In genomic region chr7:13990984-13991790, GRCh38 we compare ENCODE assay signal across 8 cellular contexts. TPM values are rescaled to one million over a fixed set of nuclear protein-coding genes. Genes with fewer than 3 reads are reported as not detected.
DNase-seq lines count a peak whose midpoint lies in the region; ATAC-seq and TF ChIP-seq lines count a peak whose summit lies in the region.

No MANE protein-coding gene starts in this region.

- H3K9me2 ChIP-seq in SK-N-SH, result no peaks in the 10 kb centered on the region

- TF ChIP-seq POLR2A in NB4 (IDR thresholded peaks at IDR 0.05; ENCODE audit: extremely low read depth, insufficient read length) (no peak), heart left ventricle (IDR thresholded peaks at IDR 0.05) (peak in 1 of 2 donors; percentile 66), ovary (IDR thresholded peaks at IDR 0.05) (no peak), tibial nerve (IDR thresholded peaks at IDR 0.05) (peak; percentile 53 to 77)

- H4K20me1 ChIP-seq in SK-N-SH (ENCODE audit: insufficient read depth), result no peaks in the 10 kb centered on the region

- H3K27ac ChIP-seq in SK-N-SH (ENCODE audit: low read depth in 2 of 2, low read length in 1 of 2), result peak overlapping the region; percentile 91 to 96
- H3K27ac ChIP-seq in heart left ventricle, result peak overlapping the region; percentile 87 to 96 (median 93)
- peak overlapping the region in 1 of 2 donors; percentile 55 for H3K27ac ChIP-seq in ovary
- H3K27ac ChIP-seq in tibial nerve, result peak overlapping the region; percentile 70 to 96 (median 88)

- peaks cover 3 to 22% of the 10 kb centered on the region in 2 experiments; a peak in 2 of 4 replicates for H3K4me1 ChIP-seq in SK-N-SH (ENCODE audit: control insufficient read depth in 1 of 2, insufficient read depth in 2 of 2, low read depth in 1 of 2, low read length in 1 of 2)
- peaks cover 0 to 15% (median 4%) of the 10 kb centered on the region in 12 donors for H3K4me1 ChIP-seq in heart left ventricle
- no peaks in the 10 kb centered on the region for H3K4me1 ChIP-seq in ovary (ENCODE audit: insufficient read depth)
- peaks cover 0 to 19% (median 3%) of the 10 kb centered on the region in 4 donors for H3K4me1 ChIP-seq in tibial nerve

- peaks cover 34% of the 10 kb centered on the region for H3F3A ChIP-seq in SK-N-SH (replicated peaks; ENCODE audit: insufficient read depth)

- POLR2A ChIA-PET in SK-N-SH (lab: Yijun Ruan, JAX), result interaction anchor here (0.6 to 1.0 kb wide), 3 partner anchors 9 to 17 kb away, joined by 3 to 4 read pairs (median 3); no protein-coding TSS in a partner anchor

- intact Hi-C loops in heart left ventricle (cut with DNase I), result loop anchor here in 6 of 10 donors (1.0 to 10.0 kb wide), 7 partner anchors 81 to 466 kb away; no protein-coding TSS in a partner anchor
- intact Hi-C loops in ovary (cut with DNase I), result no loop called here

- H3K9me3 ChIP-seq in SK-N-SH (no peaks in the 10 kb centered on the region), heart left ventricle (no peaks in the 10 kb centered on the region), ovary (no peaks in the 10 kb centered on the region), tibial nerve (no peaks in the 10 kb centered on the region)

- 10% methylated on average over 37 of the region's 38 CpGs for WGBS in SK-N-SH (ENCODE audit: low lambda C conversion rate)
- 0 to 1% (median 0%) methylated on average over 36 to 38 of the region's 38 CpGs for WGBS in heart left ventricle, 4 donors
- 0 to 1% (median 0%) methylated on average over 38 of the region's 38 CpGs for WGBS in ovary, 3 donors
- 1% methylated on average over 38 of the region's 38 CpGs for WGBS in tibial nerve, 2 donors

- H3K27me3 ChIP-seq in SK-N-SH (ENCODE audit: insufficient read depth), result no peaks in the 10 kb centered on the region
- peaks cover 0 to 2% (median 0%) of the 10 kb centered on the region in 9 donors for H3K27me3 ChIP-seq in heart left ventricle
- no peaks in the 10 kb centered on the region for H3K27me3 ChIP-seq in ovary
- no peaks in the 10 kb centered on the region for H3K27me3 ChIP-seq in tibial nerve

- DNase-seq in Daoy (ENCODE audit: low read depth) (peak; percentile 99), HCEC 1CT (peak; percentile 99), NB4 (ENCODE audit: low read depth) (peak; percentile 6), SK-N-SH (peak; percentile 92), amniotic epithelial cell (ENCODE audit: low read depth) (peak; percentile 96), heart left ventricle (peak; percentile 94 to 98 (median 97)), ovary (peak; percentile 81 to 94 (median 86)), tibial nerve (ENCODE audit: low spot score in 2 of 2) (peak; percentile 98 to 99)

- CTCF ChIA-PET in SK-N-SH (lab: Yijun Ruan, JAX), result interaction anchor here (0.7 to 3.6 kb wide), 15 partner anchors 24 to 709 kb away, joined by 3 to 34 read pairs (median 5); no protein-coding TSS in a partner anchor

- H3K4me3 ChIP-seq in NB4 (ENCODE audit: low read depth, low read length), result no peak overlapping the region
- H3K4me3 ChIP-seq in SK-N-SH (ENCODE audit: low read depth in 2 of 2, low read length in 1 of 2), result peak overlapping the region; percentile 91 to 100
- peak overlapping the region; percentile 59 to 85 (median 71) for H3K4me3 ChIP-seq in heart left ventricle
- H3K4me3 ChIP-seq in ovary, result peak overlapping the region; percentile 67
- H3K4me3 ChIP-seq in tibial nerve, result peak overlapping the region; percentile 52 to 73 (median 63)

- TF ChIP-seq RAD21 in SK-N-SH (IDR thresholded peaks at IDR 0.05; ENCODE audit: low read length), result no peak

- H3K4me2 ChIP-seq in SK-N-SH, result peak overlapping the region; percentile 95

- peak; percentile 96 to 98 (median 97) for ATAC-seq in heart left ventricle

- peak overlapping the region; percentile 97 for H2AFZ ChIP-seq in SK-N-SH (ENCODE audit: low read depth)

- H3K9ac ChIP-seq in SK-N-SH, result peak overlapping the region; percentile 82

- no peaks in the 10 kb centered on the region for H3K79me2 ChIP-seq in SK-N-SH (ENCODE audit: insufficient read depth)

- TF ChIP-seq EP300 in SK-N-SH (IDR thresholded peaks at IDR 0.05; ENCODE audit: borderline replicate concordance in 1 of 2, low read depth in 1 of 2, low read length in 1 of 2) (peak in 1 of 2 experiments; percentile 36; a peak in 1 of 4 replicates), ovary (IDR thresholded peaks at IDR 0.05) (peak; percentile 32), tibial nerve (IDR thresholded peaks at IDR 0.05) (peak; percentile 17 to 78)

- H3K36me3 ChIP-seq in SK-N-SH (replicated peaks in 1 of 2; ENCODE audit: control insufficient read depth in 1 of 2, insufficient read depth in 2 of 2, low read length in 1 of 2), result peaks cover 3 to 4% of the 10 kb centered on the region in 2 experiments
- no peaks in the 10 kb centered on the region for H3K36me3 ChIP-seq in heart left ventricle
- H3K36me3 ChIP-seq in ovary, result no peaks in the 10 kb centered on the region
- H3K36me3 ChIP-seq in tibial nerve, result no peaks in the 10 kb centered on the region

- no peak for TF ChIP-seq CTCF in NB4 (IDR thresholded peaks at IDR 0.05; ENCODE audit: low read depth, low read length)
- TF ChIP-seq CTCF in SK-N-SH (IDR thresholded peaks at IDR 0.05), result no peak
- peak in 6 of 12 donors; percentile 7 to 37 (median 20) for TF ChIP-seq CTCF in heart left ventricle (IDR thresholded peaks at IDR 0.05)
- no peak for TF ChIP-seq CTCF in ovary (IDR thresholded peaks at IDR 0.05)
- peak; percentile 9 to 59 (median 33) for TF ChIP-seq CTCF in tibial nerve (IDR thresholded peaks at IDR 0.05)

TF ChIP-seq in SK-N-SH, 30 proteins besides CTCF, POLR2A, EP300 and RAD21 (continues in another document):
- no peak for TF ChIP-seq MEF2A (IDR thresholded peaks at IDR 0.05; ENCODE audit: borderline replicate concordance, low read depth)
- peak; percentile 79 for TF ChIP-seq POLR2AphosphoS5 (IDR thresholded peaks at IDR 0.05; ENCODE audit: low read depth, low read length)
- peak; percentile 11; the same call in 1 of the 2 replicates for TF ChIP-seq TEAD4 (IDR thresholded peaks at IDR 0.05; ENCODE audit: borderline replicate concordance, insufficient read depth)
- peak; percentile 47; the same call in 1 of the 2 replicates for TF ChIP-seq TCF12 (IDR thresholded peaks at IDR 0.05)
- peak; percentile 49; the same call in 1 of the 2 replicates for TF ChIP-seq IRF3 (IDR thresholded peaks at IDR 0.05; ENCODE audit: low read depth, low read length)
- peak; percentile 29; the same call in 1 of the 2 replicates for TF ChIP-seq NFIC (IDR thresholded peaks at IDR 0.05; ENCODE audit: borderline replicate concordance)
- peak; percentile 70 for TF ChIP-seq ELF1 (IDR thresholded peaks at IDR 0.05)
- TF ChIP-seq RFX5 (IDR thresholded peaks at IDR 0.05; ENCODE audit: low read length), result peak; percentile 91
- TF ChIP-seq SIN3A (IDR thresholded peaks at IDR 0.05; ENCODE audit: borderline replicate concordance, low read depth, low read length), result peak; percentile 38; the same call in 1 of the 2 replicates
- peak; percentile 63; the same call in 1 of the 2 replicates for TF ChIP-seq TAF1 (IDR thresholded peaks at IDR 0.05; ENCODE audit: borderline replicate concordance, low read depth, low read length)
- TF ChIP-seq YY1 (IDR thresholded peaks at IDR 0.05; ENCODE audit: low read depth), result 0 out of 2 replicates have a peak, but pooled peaks have one; percentile 27
- peak; percentile 75; the same call in 1 of the 2 replicates for TF ChIP-seq RCOR1 (IDR thresholded peaks at IDR 0.05; ENCODE audit: low read length)
- TF ChIP-seq RXRA (IDR thresholded peaks at IDR 0.05; ENCODE audit: borderline replicate concordance, low read depth), result peak; percentile 59; the same call in 1 of the 2 replicates
- no peak for TF ChIP-seq CHD2 (IDR thresholded peaks at IDR 0.05; ENCODE audit: low read length, partially characterized antibody)
- no peak for TF ChIP-seq NRF1 (IDR thresholded peaks at IDR 0.05; ENCODE audit: low read depth, low read length)
- peak; percentile 76 for TF ChIP-seq MXI1 (IDR thresholded peaks at IDR 0.05; ENCODE audit: low read depth, low read length)
- no peak for TF ChIP-seq EZH2phosphoT487 (IDR thresholded peaks at IDR 0.05; ENCODE audit: borderline replicate concordance, low read depth)
- peak; percentile 59 for TF ChIP-seq GABPA (IDR thresholded peaks at IDR 0.05; ENCODE audit: low read depth)
- TF ChIP-seq USF2 (IDR thresholded peaks at IDR 0.05; ENCODE audit: borderline replicate concordance, low read depth, low read length), result peak; percentile 72
- no peak for TF ChIP-seq GATA2 (CRISPR knock-in tag; IDR thresholded peaks at IDR 0.05)
- TF ChIP-seq JUND (IDR thresholded peaks at IDR 0.05), result no peak; the same call in 1 of the 2 replicates
- TF ChIP-seq FOXM1 (IDR thresholded peaks at IDR 0.05; ENCODE audit: low read depth), result 0 out of 2 replicates have a peak, but pooled peaks have one; percentile 18

RNA-seq across cellular contexts. Expression of gene ETV1, which starts 1.7 kb away (rescaled TPM):
- total RNA-seq in Daoy (2014; rRNA removed; shearing (Covaris generic)), result 4.3 and 13.0 TPM in 2 replicates
- polyA plus RNA-seq in SK-N-SH (2012; rRNA removed) (22.3 and 24.9 TPM in 2 replicates), heart left ventricle (10 to 100 TPM in 1 of 2 donors, 1 to 10 TPM in 1; 9.6 to 44.0 TPM), ovary (1 to 10 TPM; 1.2 to 6.3 TPM)
- 14.7 and 21.9 TPM in 2 replicates for polyA plus RNA-seq in SK-N-SH (2012; cell fraction: cytosol; rRNA removed)
- polyA plus RNA-seq in SK-N-SH (2012; cell fraction: nucleus; rRNA removed), result 11.2 and 25.0 TPM in 2 replicates
- total RNA-seq in heart left ventricle (100 to 1,000 TPM in 2 of 9 donors, 10 to 100 TPM in 7; 37.5 to 118 (median 91.7) TPM), ovary (1 to 10 TPM in 6 of 7 donors, under 1 TPM in 1; 0.60 to 3.4 (median 2.3) TPM), tibial nerve (10 to 100 TPM in 3 of 4 donors, 1 to 10 TPM in 1; 8.4 to 13.3 (median 10.5) TPM)

Comparison
In these comparisons a context has a peak if more than half of its experiments do, and no peak if none do; other contexts are left out.
1. DNase-seq: peak in every context shown above with its lines; median percentile 99 in Daoy; 99 in HCEC 1CT; 98 in tibial nerve; 97 in heart left ventricle; 96 in amniotic epithelial cell; 92 in SK-N-SH; 86 in ovary; 6 in NB4.
2. CTCF ChIP-seq: peak in tibial nerve (5 of 5); none in NB4 (single experiment), SK-N-SH (single experiment) and ovary (0 of 3).
3. POLR2A ChIP-seq: peak in tibial nerve (2 of 2); none in NB4 (single experiment) and ovary (single experiment).
4. intact Hi-C loops: an anchor here in heart left ventricle (1.0 to 10.0 kb wide); none called in ovary.